1 cellular context compared by ENCODE assay signal in the genomic region with DNA sequence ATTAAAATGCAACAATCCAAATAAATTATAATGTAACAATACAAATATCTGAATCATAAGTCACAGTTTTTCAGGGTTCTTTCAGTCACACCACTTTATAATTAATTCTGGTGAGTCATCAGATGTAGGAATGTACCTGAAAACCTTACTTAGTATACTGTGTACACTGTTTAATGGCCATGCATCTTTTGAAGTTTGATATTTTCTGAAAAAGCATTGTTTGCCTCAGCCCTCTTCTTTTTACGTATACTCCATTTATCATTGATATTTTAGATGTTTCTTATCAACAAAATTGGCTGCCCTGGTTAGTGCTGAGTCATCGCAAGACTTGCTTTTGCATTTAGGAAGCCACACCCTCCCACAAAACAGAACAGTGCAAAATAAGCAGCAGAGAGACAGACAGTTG.
TF ChIP-seq lines count a peak whose summit lies in the region.

No MANE protein-coding gene starts in this region.

TF ChIP-seq in K562, 482 proteins besides CTCF, POLR2A, EP300 and RAD21 (continued from another document and continues in another):
- TF ChIP-seq FOXM1 (IDR thresholded peaks at IDR 0.05; ENCODE audit: low read depth): 0 out of 2 replicates have a peak, but pooled peaks have one; percentile 13
- TF ChIP-seq FOXM1 (CRISPR knock-in tag; IDR thresholded peaks at IDR 0.05; ENCODE audit: low read depth): no peak
- TF ChIP-seq MYBL2 (IDR thresholded peaks at IDR 0.05; ENCODE audit: low read depth): no peak
- TF ChIP-seq MYBL2 (CRISPR knock-in tag; IDR thresholded peaks at IDR 0.05; ENCODE audit: borderline replicate concordance): no peak
- TF ChIP-seq, protein P1, sequence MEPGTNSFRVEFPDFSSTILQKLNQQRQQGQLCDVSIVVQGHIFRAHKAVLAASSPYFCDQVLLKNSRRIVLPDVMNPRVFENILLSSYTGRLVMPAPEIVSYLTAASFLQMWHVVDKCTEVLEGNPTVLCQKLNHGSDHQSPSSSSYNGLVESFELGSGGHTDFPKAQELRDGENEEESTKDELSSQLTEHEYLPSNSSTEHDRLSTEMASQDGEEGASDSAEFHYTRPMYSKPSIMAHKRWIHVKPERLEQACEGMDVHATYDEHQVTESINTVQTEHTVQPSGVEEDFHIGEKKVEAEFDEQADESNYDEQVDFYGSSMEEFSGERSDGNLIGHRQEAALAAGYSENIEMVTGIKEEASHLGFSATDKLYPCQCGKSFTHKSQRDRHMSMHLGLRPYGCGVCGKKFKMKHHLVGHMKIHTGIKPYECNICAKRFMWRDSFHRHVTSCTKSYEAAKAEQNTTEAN (CRISPR knock-in tag; IDR thresholded peaks at IDR 0.05): no peak
- TF ChIP-seq ZNF445 (CRISPR knock-in tag; IDR thresholded peaks at IDR 0.05; ENCODE audit: low read depth): no peak
- TF ChIP-seq DDX20 (tag; IDR thresholded peaks at IDR 0.05; ENCODE audit: low read depth): no peak
- TF ChIP-seq NFIC (IDR thresholded peaks at IDR 0.05): no peak
- TF ChIP-seq, protein P2, sequence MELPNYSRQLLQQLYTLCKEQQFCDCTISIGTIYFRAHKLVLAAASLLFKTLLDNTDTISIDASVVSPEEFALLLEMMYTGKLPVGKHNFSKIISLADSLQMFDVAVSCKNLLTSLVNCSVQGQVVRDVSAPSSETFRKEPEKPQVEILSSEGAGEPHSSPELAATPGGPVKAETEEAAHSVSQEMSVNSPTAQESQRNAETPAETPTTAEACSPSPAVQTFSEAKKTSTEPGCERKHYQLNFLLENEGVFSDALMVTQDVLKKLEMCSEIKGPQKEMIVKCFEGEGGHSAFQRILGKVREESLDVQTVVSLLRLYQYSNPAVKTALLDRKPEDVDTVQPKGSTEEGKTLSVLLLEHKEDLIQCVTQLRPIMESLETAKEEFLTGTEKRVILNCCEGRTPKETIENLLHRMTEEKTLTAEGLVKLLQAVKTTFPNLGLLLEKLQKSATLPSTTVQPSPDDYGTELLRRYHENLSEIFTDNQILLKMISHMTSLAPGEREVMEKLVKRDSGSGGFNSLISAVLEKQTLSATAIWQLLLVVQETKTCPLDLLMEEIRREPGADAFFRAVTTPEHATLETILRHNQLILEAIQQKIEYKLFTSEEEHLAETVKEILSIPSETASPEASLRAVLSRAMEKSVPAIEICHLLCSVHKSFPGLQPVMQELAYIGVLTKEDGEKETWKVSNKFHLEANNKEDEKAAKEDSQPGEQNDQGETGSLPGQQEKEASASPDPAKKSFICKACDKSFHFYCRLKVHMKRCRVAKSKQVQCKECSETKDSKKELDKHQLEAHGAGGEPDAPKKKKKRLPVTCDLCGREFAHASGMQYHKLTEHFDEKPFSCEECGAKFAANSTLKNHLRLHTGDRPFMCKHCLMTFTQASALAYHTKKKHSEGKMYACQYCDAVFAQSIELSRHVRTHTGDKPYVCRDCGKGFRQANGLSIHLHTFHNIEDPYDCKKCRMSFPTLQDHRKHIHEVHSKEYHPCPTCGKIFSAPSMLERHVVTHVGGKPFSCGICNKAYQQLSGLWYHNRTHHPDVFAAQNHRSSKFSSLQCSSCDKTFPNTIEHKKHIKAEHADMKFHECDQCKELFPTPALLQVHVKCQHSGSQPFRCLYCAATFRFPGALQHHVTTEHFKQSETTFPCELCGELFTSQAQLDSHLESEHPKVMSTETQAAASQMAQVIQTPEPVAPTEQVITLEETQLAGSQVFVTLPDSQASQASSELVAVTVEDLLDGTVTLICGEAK (IDR thresholded peaks at IDR 0.05): no peak
- TF ChIP-seq, protein P2 (CRISPR knock-in tag; IDR thresholded peaks at IDR 0.05): no peak
- TF ChIP-seq SP2 (IDR thresholded peaks at IDR 0.05; ENCODE audit: extremely low read depth, low read depth, low read length, poor library complexity, severe bottlenecking): no peak
- TF ChIP-seq, protein P3, sequence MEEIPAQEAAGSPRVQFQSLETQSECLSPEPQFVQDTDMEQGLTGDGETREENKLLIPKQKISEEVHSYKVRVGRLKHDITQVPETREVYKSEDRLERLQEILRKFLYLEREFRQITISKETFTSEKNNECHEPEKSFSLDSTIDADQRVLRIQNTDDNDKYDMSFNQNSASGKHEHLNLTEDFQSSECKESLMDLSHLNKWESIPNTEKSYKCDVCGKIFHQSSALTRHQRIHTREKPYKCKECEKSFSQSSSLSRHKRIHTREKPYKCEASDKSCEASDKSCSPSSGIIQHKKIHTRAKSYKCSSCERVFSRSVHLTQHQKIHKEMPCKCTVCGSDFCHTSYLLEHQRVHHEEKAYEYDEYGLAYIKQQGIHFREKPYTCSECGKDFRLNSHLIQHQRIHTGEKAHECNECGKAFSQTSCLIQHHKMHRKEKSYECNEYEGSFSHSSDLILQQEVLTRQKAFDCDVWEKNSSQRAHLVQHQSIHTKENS (CRISPR knock-in tag; IDR thresholded peaks at IDR 0.05): no peak
- no peak for TF ChIP-seq FOXJ3 (CRISPR knock-in tag; IDR thresholded peaks at IDR 0.05)
- no peak for TF ChIP-seq HDAC8 (tag; IDR thresholded peaks at IDR 0.05)
- TF ChIP-seq SMARCB1 (IDR thresholded peaks at IDR 0.05; ENCODE audit: insufficient read length, low read depth): peak; percentile 53
- TF ChIP-seq ARID1B (IDR thresholded peaks at IDR 0.05): peak; percentile 73
- TF ChIP-seq C11orf30 (IDR thresholded peaks at IDR 0.05; ENCODE audit: low read depth): peak; percentile 97
- TF ChIP-seq NCOA2 (IDR thresholded peaks at IDR 0.05; ENCODE audit: partially characterized antibody in 2 of 2): no peak
- no peak for TF ChIP-seq EHMT2 (IDR thresholded peaks at IDR 0.05)
- TF ChIP-seq SLC30A9 (CRISPR knock-in tag; IDR thresholded peaks at IDR 0.05): no peak
- no peak for TF ChIP-seq TCF3 (CRISPR knock-in tag; IDR thresholded peaks at IDR 0.05)
- TF ChIP-seq ZNF133 (CRISPR knock-in tag; IDR thresholded peaks at IDR 0.05): no peak
- TF ChIP-seq RBM25 (IDR thresholded peaks at IDR 0.05; ENCODE audit: low read depth, low read length, severe bottlenecking): no peak
- TF ChIP-seq, protein P4, sequence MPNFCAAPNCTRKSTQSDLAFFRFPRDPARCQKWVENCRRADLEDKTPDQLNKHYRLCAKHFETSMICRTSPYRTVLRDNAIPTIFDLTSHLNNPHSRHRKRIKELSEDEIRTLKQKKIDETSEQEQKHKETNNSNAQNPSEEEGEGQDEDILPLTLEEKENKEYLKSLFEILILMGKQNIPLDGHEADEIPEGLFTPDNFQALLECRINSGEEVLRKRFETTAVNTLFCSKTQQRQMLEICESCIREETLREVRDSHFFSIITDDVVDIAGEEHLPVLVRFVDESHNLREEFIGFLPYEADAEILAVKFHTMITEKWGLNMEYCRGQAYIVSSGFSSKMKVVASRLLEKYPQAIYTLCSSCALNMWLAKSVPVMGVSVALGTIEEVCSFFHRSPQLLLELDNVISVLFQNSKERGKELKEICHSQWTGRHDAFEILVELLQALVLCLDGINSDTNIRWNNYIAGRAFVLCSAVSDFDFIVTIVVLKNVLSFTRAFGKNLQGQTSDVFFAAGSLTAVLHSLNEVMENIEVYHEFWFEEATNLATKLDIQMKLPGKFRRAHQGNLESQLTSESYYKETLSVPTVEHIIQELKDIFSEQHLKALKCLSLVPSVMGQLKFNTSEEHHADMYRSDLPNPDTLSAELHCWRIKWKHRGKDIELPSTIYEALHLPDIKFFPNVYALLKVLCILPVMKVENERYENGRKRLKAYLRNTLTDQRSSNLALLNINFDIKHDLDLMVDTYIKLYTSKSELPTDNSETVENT (CRISPR knock-in tag; IDR thresholded peaks at IDR 0.05): no peak
- no peak for TF ChIP-seq MTA2 (IDR thresholded peaks at IDR 0.05; ENCODE audit: low read depth)
- TF ChIP-seq NONO (IDR thresholded peaks at IDR 0.05; ENCODE audit: low read depth in 2 of 2, low read length in 1 of 2): no peak
- 0 out of 2 replicates have a peak, but pooled peaks have one; percentile 20 for TF ChIP-seq ATF7 (IDR thresholded peaks at IDR 0.05)
- TF ChIP-seq ZNF431 (CRISPR knock-in tag; IDR thresholded peaks at IDR 0.05): no peak
- TF ChIP-seq, protein P5, sequence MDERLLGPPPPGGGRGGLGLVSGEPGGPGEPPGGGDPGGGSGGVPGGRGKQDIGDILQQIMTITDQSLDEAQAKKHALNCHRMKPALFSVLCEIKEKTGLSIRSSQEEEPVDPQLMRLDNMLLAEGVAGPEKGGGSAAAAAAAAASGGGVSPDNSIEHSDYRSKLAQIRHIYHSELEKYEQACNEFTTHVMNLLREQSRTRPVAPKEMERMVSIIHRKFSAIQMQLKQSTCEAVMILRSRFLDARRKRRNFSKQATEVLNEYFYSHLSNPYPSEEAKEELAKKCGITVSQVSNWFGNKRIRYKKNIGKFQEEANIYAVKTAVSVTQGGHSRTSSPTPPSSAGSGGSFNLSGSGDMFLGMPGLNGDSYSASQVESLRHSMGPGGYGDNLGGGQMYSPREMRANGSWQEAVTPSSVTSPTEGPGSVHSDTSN (CRISPR knock-in tag; IDR thresholded peaks at IDR 0.05; ENCODE audit: low read depth): no peak
- TF ChIP-seq, protein P5 (tag; conservative IDR thresholded peaks at IDR 0.05; ENCODE audit: low read depth): 0 out of 2 replicates have a peak, but pooled peaks have one; percentile 17
- TF ChIP-seq MXI1 (IDR thresholded peaks at IDR 0.05; ENCODE audit: low read depth, low read length): no peak
- TF ChIP-seq, protein P6, sequence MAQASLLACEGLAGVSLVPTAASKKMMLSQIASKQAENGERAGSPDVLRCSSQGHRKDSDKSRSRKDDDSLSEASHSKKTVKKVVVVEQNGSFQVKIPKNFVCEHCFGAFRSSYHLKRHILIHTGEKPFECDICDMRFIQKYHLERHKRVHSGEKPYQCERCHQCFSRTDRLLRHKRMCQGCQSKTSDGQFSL (CRISPR knock-in tag; IDR thresholded peaks at IDR 0.05): no peak
- TF ChIP-seq, protein P6 (tag; IDR thresholded peaks at IDR 0.05): no peak
- no peak for TF ChIP-seq POLR3A (IDR thresholded peaks at IDR 0.05; ENCODE audit: borderline replicate concordance, extremely low read depth, insufficient read depth, insufficient read length)
- no peak for TF ChIP-seq CBX2 (IDR thresholded peaks at IDR 0.05; ENCODE audit: insufficient read depth, low read length, poor library complexity, severe bottlenecking)
- 0 out of 2 replicates have a peak, but pooled peaks have one; percentile 34 for TF ChIP-seq JUN (IDR thresholded peaks at IDR 0.05; ENCODE audit: borderline replicate concordance, low read depth, low read length)
- TF ChIP-seq JUN (CRISPR knock-in tag; IDR thresholded peaks at IDR 0.05; ENCODE audit: borderline replicate concordance): no peak
- peak; percentile 91 for TF ChIP-seq SMARCA4 (IDR thresholded peaks at IDR 0.05)
- TF ChIP-seq, protein P7, sequence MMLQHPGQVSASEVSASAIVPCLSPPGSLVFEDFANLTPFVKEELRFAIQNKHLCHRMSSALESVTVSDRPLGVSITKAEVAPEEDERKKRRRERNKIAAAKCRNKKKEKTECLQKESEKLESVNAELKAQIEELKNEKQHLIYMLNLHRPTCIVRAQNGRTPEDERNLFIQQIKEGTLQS (IDR thresholded peaks at IDR 0.05): peak; percentile 91
- TF ChIP-seq, protein P7 (CRISPR knock-in tag; conservative IDR thresholded peaks at IDR 0.05): no peak
- peak; percentile 99 for TF ChIP-seq MAFG (tag; conservative IDR thresholded peaks at IDR 0.05)
- TF ChIP-seq TEAD2 (tag; IDR thresholded peaks at IDR 0.05): no peak
